Comparison of ENCODE assay signal across 7 cellular contexts in the genomic region with DNA sequence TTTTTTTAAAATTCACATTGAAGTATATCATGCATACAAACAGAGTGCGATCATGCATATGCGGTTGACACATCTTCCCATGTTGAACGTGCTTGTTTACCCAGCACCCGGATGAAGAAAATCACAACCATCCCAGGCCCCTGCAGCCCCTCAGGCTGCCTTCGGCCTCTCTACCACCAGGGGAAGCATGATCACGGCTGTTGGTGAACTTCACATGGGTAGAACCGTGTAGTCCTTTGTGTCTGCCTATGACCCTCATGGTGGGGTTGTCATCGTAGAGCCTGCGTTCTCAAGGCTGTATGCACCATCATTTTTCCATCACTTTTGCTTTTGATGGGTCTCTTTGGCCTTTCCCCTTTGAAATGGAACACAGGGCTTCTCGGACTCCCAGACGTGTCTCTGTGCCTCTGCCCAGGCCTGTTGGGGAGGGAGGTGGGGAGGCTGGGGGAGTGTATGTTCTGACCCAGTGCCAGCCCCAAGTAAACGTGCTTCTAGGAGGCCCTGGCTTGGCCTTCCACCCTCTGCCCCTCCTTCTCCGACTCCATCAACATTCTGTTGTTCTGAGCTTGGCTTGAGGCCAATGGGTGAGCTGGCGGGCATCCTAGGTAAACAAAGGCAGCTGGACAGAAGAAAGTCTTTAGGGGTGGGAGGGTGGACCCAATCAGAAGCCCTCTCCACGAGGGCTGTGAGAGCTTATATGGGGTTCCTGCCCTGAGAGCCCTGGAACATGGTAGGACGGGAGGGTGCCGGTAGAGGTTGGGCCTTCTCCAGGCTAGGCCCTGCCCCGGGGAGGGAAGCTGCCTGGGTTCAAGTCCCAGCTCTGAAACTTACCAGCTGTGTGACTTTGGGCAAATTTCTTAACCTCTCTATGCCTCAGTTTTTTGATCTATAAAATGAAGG. TPM values are rescaled to one million over a fixed set of nuclear protein-coding genes. Genes with fewer than 3 reads are reported as not detected.
DNase-seq lines count a peak whose midpoint lies in the region; ATAC-seq and TF ChIP-seq lines count a peak whose summit lies in the region.

No MANE protein-coding gene starts in this region.

- CTCF ChIA-PET in WTC11 (lab: Charles Lee) = interaction anchor here (1.0 to 1.1 kb wide), 2 partner anchors 11 to 52 kb away, joined by 3 to 5 read pairs; no protein-coding TSS in a partner anchor

- no peaks in the 10 kb centered on the region for H3K79me2 ChIP-seq in hepatocyte

- H4K20me1 ChIP-seq in hepatocyte (ENCODE audit: insufficient read depth, poor library complexity, severe bottlenecking) = no peaks in the 10 kb centered on the region

- H3K27me3 ChIP-seq in hepatocyte (no peaks in the 10 kb centered on the region), tibial artery (no peaks in the 10 kb centered on the region)

- no peaks in the 10 kb centered on the region for H3K36me3 ChIP-seq in hepatocyte (replicated peaks; ENCODE audit: insufficient read depth, low read depth)
- peaks cover 10 to 18% (median 14%) of the 10 kb centered on the region in 3 donors for H3K36me3 ChIP-seq in tibial artery

- no peak overlapping the region for H3K4me2 ChIP-seq in hepatocyte

- TF ChIP-seq CTCF in WTC11 (IDR thresholded peaks at IDR 0.05) = no peak
- TF ChIP-seq CTCF in hepatocyte (IDR thresholded peaks at IDR 0.05; ENCODE audit: poor library complexity) = no peak
- peak in 1 of 2 experiments; percentile 7 for TF ChIP-seq CTCF in tibial artery (IDR thresholded peaks at IDR 0.05)

- peak overlapping the region; percentile 64 for H3K27ac ChIP-seq in hepatocyte
- H3K27ac ChIP-seq in tibial artery = peak overlapping the region; percentile 82 to 84

- no peaks in the 10 kb centered on the region for H3K9me2 ChIP-seq in hepatocyte (replicated peaks; ENCODE audit: insufficient read depth)

- H3K27ac Mint-ChIP-seq in WTC11 (no peak overlapping the region), T-helper 17 cell (no peak overlapping the region)

- DNase-seq in NCI-H1417 (lab: John Stamatoyannopoulos, UW) (peak; percentile 2 to 96 (median 85)), WTC11 (ENCODE audit: low spot score) (no peak), hepatocyte (ENCODE audit: low spot score) (no peak), tibial artery (peak; percentile 91 to 97), T-helper 17 cell (no peak)

- no peak overlapping the region for H3K4me3 Mint-ChIP-seq in WTC11
- no peak overlapping the region for H3K4me3 Mint-ChIP-seq in T-helper 17 cell

- intact Hi-C loops in tibial artery (cut with DNase I; ENCODE audit: low total_unique reads) = no loop called here

- no peak overlapping the region for H3K4me3 ChIP-seq in hepatocyte
- H3K4me3 ChIP-seq in tibial artery = no peak overlapping the region

- no peaks in the 10 kb centered on the region for H3K36me3 Mint-ChIP-seq in WTC11
- H3K36me3 Mint-ChIP-seq in T-helper 17 cell (ENCODE audit: low read depth) = peaks cover 2% of the 10 kb centered on the region

- H3K4me1 Mint-ChIP-seq in WTC11 (peaks cover 5% of the 10 kb centered on the region; the same call in 1 of the 2 replicates), T-helper 17 cell (peaks cover 7% of the 10 kb centered on the region)

- no peak overlapping the region for H2AFZ ChIP-seq in hepatocyte

- H3K4me1 ChIP-seq in hepatocyte (ENCODE audit: insufficient read depth) (peaks cover 32% of the 10 kb centered on the region), tibial artery (peaks cover 9 to 49% (median 34%) of the 10 kb centered on the region in 4 donors)

- H3K9me3 ChIP-seq in hepatocyte (ENCODE audit: low read depth) = no peaks in the 10 kb centered on the region
- H3K9me3 ChIP-seq in tibial artery = no peaks in the 10 kb centered on the region
- no peaks in the 10 kb centered on the region for H3K9me3 ChIP-seq in T-helper 17 cell (ENCODE audit: control insufficient read depth, low read length, poor library complexity, severe bottlenecking)

- ATAC-seq in WTC11 (no peak; the same call in 1 of the 2 replicates), GM19324 (IDR thresholded peaks at IDR 0.05; ENCODE audit: low FRiP score, unreplicated experiment) (no peak), HG02840 (IDR thresholded peaks at IDR 0.05; ENCODE audit: low FRiP score, unreplicated experiment) (no peak), T-helper 17 cell (no peak)

- no peaks in the 10 kb centered on the region for H3K9me3 Mint-ChIP-seq in WTC11

- 81% methylated on average over 18 of the region's 18 CpGs for WGBS in hepatocyte (ENCODE audit: low lambda C conversion rate, missing lambda C conversion rate)

- H3K27me3 Mint-ChIP-seq in WTC11 (ENCODE audit: low read depth) (no peaks in the 10 kb centered on the region), T-helper 17 cell (no peaks in the 10 kb centered on the region)

- POLR2A ChIA-PET in WTC11 (lab: Charles Lee) = no interaction called here

TF ChIP-seq in WTC11, 78 proteins besides CTCF, POLR2A, EP300 and RAD21:
- TF ChIP-seq ZNF532 (CRISPR knock-in tag; IDR thresholded peaks at IDR 0.05; ENCODE audit: borderline replicate concordance) = no peak
- peak; percentile 40; the same call in 1 of the 2 replicates for TF ChIP-seq GABPB1 (CRISPR knock-in tag; IDR thresholded peaks at IDR 0.05)
- TF ChIP-seq ZNF219 (CRISPR knock-in tag; IDR thresholded peaks at IDR 0.05; ENCODE audit: borderline replicate concordance) = no peak
- TF ChIP-seq NFATC4 (CRISPR knock-in tag; IDR thresholded peaks at IDR 0.05) = no peak

RNA-seq across cellular contexts. Expression of gene TGM2, which starts 39.7 kb away (rescaled TPM):
- total RNA-seq in WTC11 (2021) (1.5 to 2.1 TPM (median 1.8 TPM) in 3 replicates), hepatocyte (120 and 133 TPM in 2 replicates), T-helper 17 cell (under 1 TPM; 0.37 to 0.76 TPM)
- 85.8 and 88.5 TPM in 2 replicates for polyA plus RNA-seq in hepatocyte

Comparison
In these comparisons a context has a peak if more than half of its experiments do, and no peak if none do; other contexts are left out.
1. DNase-seq: peak in NCI-H1417 (3 of 3) and tibial artery (2 of 2); none in WTC11 (single experiment), hepatocyte (single experiment) and T-helper 17 cell (0 of 3).
2. RNA of gene TGM2, which starts 39.7 kb away (total RNA-seq): 120 to 133 TPM in hepatocyte; 1.5 to 2.1 TPM in WTC11 and 0.37 to 0.76 TPM in T-helper 17 cell; every median in the first group is over 10 times any median in the second.